ENCODE assay signal across 8 cellular contexts in the genomic region with DNA sequence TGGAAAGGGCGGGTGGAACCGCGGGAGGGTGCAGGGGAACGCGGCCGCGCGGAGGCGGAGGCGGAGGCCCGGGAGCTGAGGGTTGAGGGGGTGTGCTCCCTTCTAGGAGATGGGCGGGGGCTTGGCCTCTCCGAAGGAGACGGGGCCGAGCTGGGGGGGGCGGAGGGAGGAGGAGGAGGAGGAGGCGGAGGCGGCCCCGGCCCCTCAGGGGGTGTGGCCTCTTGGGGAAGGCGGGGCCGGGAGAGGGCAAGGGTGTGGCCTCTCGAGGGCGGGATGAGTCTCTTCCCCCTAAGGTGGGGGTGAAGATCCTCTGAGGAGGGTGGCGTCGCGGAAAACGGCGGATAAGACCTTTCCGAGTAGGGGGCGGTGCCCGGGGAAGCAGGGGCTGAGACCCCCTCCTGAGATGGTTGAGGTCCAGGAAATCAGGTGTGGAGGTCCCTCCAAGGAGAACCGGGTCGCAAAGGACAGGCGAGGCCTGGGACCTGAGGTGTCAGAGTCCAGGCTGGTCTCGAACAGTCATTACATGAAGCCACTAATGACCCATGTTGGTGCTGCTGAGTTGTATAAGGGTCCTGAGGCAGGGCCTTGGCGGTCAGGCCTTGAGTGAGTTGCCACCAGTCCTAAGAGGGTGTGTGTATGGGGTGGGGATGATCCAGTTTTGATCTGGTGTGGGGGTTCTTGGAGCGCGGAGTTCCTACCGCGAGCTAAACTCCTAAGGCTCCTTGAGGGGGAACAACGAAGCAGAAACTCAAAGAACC. TPM values are rescaled to one million over a fixed set of nuclear protein-coding genes. Genes with fewer than 3 reads are reported as not detected.
DNase-seq lines count a peak whose midpoint lies in the region; ATAC-seq, FAIRE-seq and TF ChIP-seq lines count a peak whose summit lies in the region.

No MANE protein-coding gene starts in this region.

- H3K9me3 Mint-ChIP-seq in neural crest cell, result no peaks in the 10 kb centered on the region

- no peak for TF ChIP-seq CTCF in RWPE2 (IDR thresholded peaks at IDR 0.05; ENCODE audit: poor library complexity, severe bottlenecking)
- no peak for TF ChIP-seq CTCF in fibroblast of villous mesenchyme (IDR thresholded peaks at IDR 0.05; ENCODE audit: insufficient read depth, low read depth, low read length)
- no peak for TF ChIP-seq CTCF in neural crest cell (conservative IDR thresholded peaks at IDR 0.05)

- H3K27ac ChIP-seq in RWPE2 (ENCODE audit: poor library complexity, severe bottlenecking), result peak overlapping the region; percentile 80

- H3K4me1 Mint-ChIP-seq in neural crest cell, result peaks cover 26% of the 10 kb centered on the region

- peaks cover 3% of the 10 kb centered on the region for H3K27me3 Mint-ChIP-seq in neural crest cell (ENCODE audit: low read depth)

- FAIRE-seq in HTR-8/SVneo (lab: Jason Lieb, UNC), result no peak

- H3K9me3 ChIP-seq in RWPE2 (ENCODE audit: severe bottlenecking), result no peaks in the 10 kb centered on the region

- peaks cover 10% of the 10 kb centered on the region for H3K36me3 Mint-ChIP-seq in neural crest cell (ENCODE audit: low read depth)

- H3K4me1 ChIP-seq in RWPE2 (ENCODE audit: insufficient read depth, poor library complexity, severe bottlenecking), result no peaks in the 10 kb centered on the region

- H3K4me3 ChIP-seq in RWPE2 (ENCODE audit: severe bottlenecking) (peak overlapping the region; percentile 66), fibroblast of villous mesenchyme (ENCODE audit: low read depth, low read length) (peak overlapping the region; percentile 87)

- peak overlapping the region; percentile 100 for H3K27ac Mint-ChIP-seq in neural crest cell (ENCODE audit: unreplicated experiment)

- no peaks in the 10 kb centered on the region for H3K27me3 ChIP-seq in RWPE2 (ENCODE audit: insufficient read depth, poor library complexity, severe bottlenecking)

- DNase-seq in COLO829 (ENCODE audit: low spot score), result peak; percentile 78
- DNase-seq in HTR-8/SVneo (ENCODE audit: insufficient read length, low spot score), result peak; percentile 73
- DNase-seq in RWPE2 (ENCODE audit: low spot score), result peak; percentile 94
- DNase-seq in activated gamma-delta T cell (lab: John Stamatoyannopoulos, UW), result peak; percentile 70
- DNase-seq in fibroblast of villous mesenchyme (ENCODE audit: low read depth), result peak; percentile 91
- DNase-seq in neural crest cell (ENCODE audit: low read depth, low spot score), result peak; percentile 72
- peak; percentile 84 for DNase-seq in stromal cell of bone marrow (ENCODE audit: low read depth)

- peaks cover 26% of the 10 kb centered on the region for H3K36me3 ChIP-seq in RWPE2 (ENCODE audit: low read depth)

- peak overlapping the region; percentile 100 for H3K4me3 Mint-ChIP-seq in neural crest cell

- ATAC-seq in GM21367 (IDR thresholded peaks at IDR 0.05; ENCODE audit: unreplicated experiment) (peak; percentile 37), RWPE2 (ENCODE audit: low read depth) (peak; percentile 58)

RNA-seq across cellular contexts. Expression of a gene that starts 0.8 kb away (rescaled TPM):
- 75.6 and 77.3 TPM in 2 replicates for total RNA-seq in fibroblast of villous mesenchyme
- total RNA-seq in neural crest cell, result 284 and 294 TPM in 2 replicates

RNA-seq across cellular contexts. Expression of a gene that starts 10.4 kb away (rescaled TPM):
- total RNA-seq in fibroblast of villous mesenchyme (40.6 and 43.2 TPM in 2 replicates), neural crest cell (28.2 and 28.7 TPM in 2 replicates)

RNA-seq across cellular contexts. Expression of a gene that starts 14.0 kb away (rescaled TPM):
- total RNA-seq in fibroblast of villous mesenchyme (39.3 and 48.3 TPM in 2 replicates), neural crest cell (69.5 and 70.9 TPM in 2 replicates)

RNA-seq across cellular contexts. Expression of a gene that starts 17.9 kb away (rescaled TPM):
- total RNA-seq in fibroblast of villous mesenchyme, result 23.8 and 26.8 TPM in 2 replicates
- total RNA-seq in neural crest cell, result 29.1 and 31.4 TPM in 2 replicates

RNA-seq across cellular contexts. Expression of a gene that starts 21.2 kb away (rescaled TPM):
- 225 and 260 TPM in 2 replicates for total RNA-seq in fibroblast of villous mesenchyme
- total RNA-seq in neural crest cell, result 259 and 261 TPM in 2 replicates

Comparison
In these comparisons a context has a peak if more than half of its experiments do, and no peak if none do; other contexts are left out.
1. Peak in every context shown above with its lines: DNase-seq, ATAC-seq, H3K4me3 ChIP-seq and H3K27ac ChIP-seq.